ENCODE assay signal across 17 cellular contexts in the genomic region with DNA sequence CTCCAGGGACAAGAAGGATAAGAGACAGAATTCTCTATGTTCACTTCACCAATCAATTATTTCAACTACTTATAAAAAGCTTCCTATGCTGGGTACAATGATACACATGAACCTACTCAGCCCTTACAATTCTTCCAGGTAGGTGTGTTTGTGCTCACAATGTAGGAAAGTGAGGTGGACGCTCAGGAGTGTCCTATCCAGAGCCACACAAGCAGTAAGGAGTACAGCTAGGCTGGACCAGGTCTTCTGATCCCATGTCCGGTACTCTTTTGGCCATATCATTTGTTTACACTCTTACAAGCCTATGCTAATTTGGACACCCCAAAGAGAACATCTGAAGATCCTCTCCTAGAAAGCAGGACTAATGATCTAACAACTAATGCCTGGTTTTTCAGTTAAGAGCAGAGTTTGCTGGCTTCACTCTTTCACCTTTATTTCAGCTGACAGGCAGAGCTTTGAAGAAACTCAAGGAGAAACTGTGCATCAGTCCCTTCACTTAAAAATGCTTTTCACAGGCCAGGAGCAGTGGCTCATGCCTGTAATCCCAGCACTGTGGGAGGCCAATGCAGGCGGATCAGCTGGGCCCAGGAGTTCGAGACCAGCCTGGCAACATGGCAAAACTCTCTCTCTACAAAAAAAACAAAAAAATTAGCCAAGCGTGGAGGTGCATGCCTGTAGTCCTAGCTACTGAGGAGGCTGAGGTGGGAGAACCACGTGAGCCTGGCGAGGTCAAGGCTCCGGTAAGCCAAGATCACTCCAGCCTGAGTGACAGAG. TPM values are rescaled to one million over a fixed set of nuclear protein-coding genes. Genes with fewer than 3 reads are reported as not detected.
DNase-seq lines count a peak whose midpoint lies in the region; ATAC-seq and TF ChIP-seq lines count a peak whose summit lies in the region.
"Had no signal": no experiment of that assay in that cellular context is flagged by ENCODE, and none has a peak within 500 bp of the region (broad histone marks: within the 10 kb centered on the region; RNA-seq: fewer than 3 reads in every experiment).

No MANE protein-coding gene starts in this region.

- H2AFZ ChIP-seq in PC-9: no peak overlapping the region

- peaks cover 44% of the 10 kb centered on the region for H3K4me1 Mint-ChIP-seq in nephron progenitor cell
- H3K4me1 Mint-ChIP-seq: central memory CD8-positive, alpha-beta T cell; stimulated activated memory B cell treated with anti-CD40 and anti-IgM and Interleukin-4, amounts not matched to agents 10 μg/mL and 1 μg/mL and 100 μg/mL, for 72 hours had no signal

- H3K4me3 Mint-ChIP-seq in nephron progenitor cell: no peak overlapping the region
- H3K4me3 Mint-ChIP-seq: activated CD4-positive, alpha-beta memory T cell treated with anti-CD3 and anti-CD28 coated beads, Interleukin-2, amount 10 ng/mL, durations not matched to agents 7 days and 5 days; central memory CD8-positive, alpha-beta T cell; stimulated activated memory B cell treated with anti-CD40 and anti-IgM and Interleukin-4, amounts not matched to agents 10 μg/mL and 1 μg/mL and 100 μg/mL, for 72 hours had no signal

- H3K4me3 ChIP-seq in PC-9: no peak overlapping the region
- H3K4me3 ChIP-seq: spleen had no signal

- ATAC-seq in GM19397 (IDR thresholded peaks at IDR 0.05; ENCODE audit: unreplicated experiment): no peak
- ATAC-seq in activated CD4-positive, CD25-positive, alpha-beta regulatory T cell treated with anti-CD3 and anti-CD28 coated beads, Interleukin-2, amount 50 U/mL, for 24 hours: no peak
- no peak for ATAC-seq in GM21526 (IDR thresholded peaks at IDR 0.05; ENCODE audit: low FRiP score, unreplicated experiment)
- ATAC-seq: stimulated activated memory B cell treated with anti-CD40 and anti-IgM and Interleukin-4, amounts not matched to agents 10 μg/mL and 1 μg/mL and 100 μg/mL, for 72 hours had no signal

- POLR2A ChIA-PET in PC-9 (lab: Charles Lee; ENCODE audit: unreplicated experiment): interaction anchor here (0.6 to 1.0 kb wide), 10 partner anchors 10 to 957 kb away, joined by 4 to 55 read pairs (median 12); a partner anchor contains a TSS

- peaks cover 61% of the 10 kb centered on the region for H3K36me3 Mint-ChIP-seq in nephron progenitor cell (ENCODE audit: low read depth)
- H3K36me3 Mint-ChIP-seq: stimulated activated memory B cell treated with anti-CD40 and anti-IgM and Interleukin-4, amounts not matched to agents 10 μg/mL and 1 μg/mL and 100 μg/mL, for 72 hours had no signal

- H3K27ac Mint-ChIP-seq in nephron progenitor cell: peak overlapping the region; percentile 48
- H3K27ac Mint-ChIP-seq: activated CD4-positive, alpha-beta memory T cell treated with anti-CD3 and anti-CD28 coated beads, Interleukin-2, amount 10 ng/mL, durations not matched to agents 7 days and 5 days; stimulated activated memory B cell treated with anti-CD40 and anti-IgM and Interleukin-4, amounts not matched to agents 10 μg/mL and 1 μg/mL and 100 μg/mL, for 72 hours had no signal

- peaks cover 92% of the 10 kb centered on the region for H4K20me1 ChIP-seq in PC-9 (ENCODE audit: insufficient read depth)

- H3K79me2 ChIP-seq in PC-9 (ENCODE audit: low read depth): peaks cover 95% of the 10 kb centered on the region

- no peaks in the 10 kb centered on the region for H3K27me3 ChIP-seq in PC-9 (ENCODE audit: insufficient read depth, low read depth)
- H3K27me3 ChIP-seq: spleen had no signal

- H3K27ac ChIP-seq in C4-2B (peak overlapping the region; percentile 14; the same call in 1 of the 2 replicates), PC-9 (peak overlapping the region; percentile 93)
- H3K27ac ChIP-seq: spleen had no signal

- H3K9me3 ChIP-seq in PC-9 (ENCODE audit: insufficient read depth, low read depth): no peaks in the 10 kb centered on the region
- H3K9me3 ChIP-seq: spleen had no signal

- intact Hi-C loops in PC-9 (cut with micrococcal nuclease; ENCODE audit: unreplicated experiment): loop anchor here (2.0 kb wide), 1 partner anchor 62 kb away; no protein-coding TSS in a partner anchor

- peaks cover 8% of the 10 kb centered on the region for H3K9me3 Mint-ChIP-seq in nephron progenitor cell
- H3K9me3 Mint-ChIP-seq: activated CD4-positive, alpha-beta memory T cell treated with anti-CD3 and anti-CD28 coated beads, Interleukin-2, amount 10 ng/mL, durations not matched to agents 7 days and 5 days; central memory CD8-positive, alpha-beta T cell; stimulated activated memory B cell treated with anti-CD40 and anti-IgM and Interleukin-4, amounts not matched to agents 10 μg/mL and 1 μg/mL and 100 μg/mL, for 72 hours had no signal

- TF ChIP-seq CTCF in C4-2B (conservative IDR thresholded peaks at IDR 0.05): no peak
- TF ChIP-seq CTCF in PC-9 (conservative IDR thresholded peaks at IDR 0.05): no peak
- no peak for TF ChIP-seq CTCF in nephron progenitor cell (IDR thresholded peaks at IDR 0.05)

- BruUV-seq in PC-9 (replicated peaks; lab: Mats Ljungman, UMichigan): TSS peak; percentile 99

- no peaks in the 10 kb centered on the region for H3K36me3 ChIP-seq in PC-9 (ENCODE audit: low read depth)
- H3K36me3 ChIP-seq: spleen had no signal

- peaks cover 52% of the 10 kb centered on the region for H3F3A ChIP-seq in PC-9 (ENCODE audit: insufficient read depth, low read depth)

- H3K27me3 Mint-ChIP-seq in nephron progenitor cell (ENCODE audit: low read depth, poor library complexity): no peaks in the 10 kb centered on the region

- H3K9me2 ChIP-seq in PC-9 (ENCODE audit: insufficient read depth): no peaks in the 10 kb centered on the region

- H3K4me2 ChIP-seq in PC-9: peak overlapping the region; percentile 63

- peaks cover 57% of the 10 kb centered on the region for H3K4me1 ChIP-seq in PC-9 (replicated peaks; ENCODE audit: insufficient read depth)

- DNase-seq in PC-9 (no peak), dermis blood vessel endothelial cell (peak; percentile 12), nephron progenitor cell (no peak), NOMO-1 treated with dmso at 0.1 percent for 144 hours (lab: John Stamatoyannopoulos, UW; ENCODE audit: unreplicated experiment) (no peak)
- DNase-seq: activated CD4-positive, alpha-beta memory T cell treated with anti-CD3 and anti-CD28 coated beads, Interleukin-2, amount 10 ng/mL, durations not matched to agents 7 days and 5 days; GF-D8; glutamatergic neuron; Kasumi-1; NCI-H446; posterior cingulate gyrus; spleen had no signal

- CTCF ChIA-PET in PC-9 (lab: Charles Lee): interaction anchor here (0.6 to 1.2 kb wide), 9 partner anchors 9 to 445 kb away, joined by 3 to 13 read pairs (median 5); no protein-coding TSS in a partner anchor

RNA-seq across cellular contexts. Expression of a gene that starts 27.5 kb away (rescaled TPM):
- total RNA-seq in PC-9 (2021): 140 and 150 TPM in 2 replicates
- 30.0 and 61.2 TPM in 2 replicates for total RNA-seq in dermis blood vessel endothelial cell
